ENCODE assay signal across 8 cellular contexts in genomic region chr13:26946675-26947342, GRCh38.
DNase-seq lines count a peak whose midpoint lies in the region; ATAC-seq, FAIRE-seq and TF ChIP-seq lines count a peak whose summit lies in the region.

No MANE protein-coding gene starts in this region.

- peak; percentile 94 for TF ChIP-seq CTCF in Loucy (conservative IDR thresholded peaks at IDR 0.05; ENCODE audit: low read length)
- TF ChIP-seq CTCF in endothelial cell of umbilical vein (IDR thresholded peaks at IDR 0.05; ENCODE audit: extremely low read depth in 1 of 2, insufficient read depth in 1 of 2, low read depth in 1 of 2, low read length in 2 of 2) = peak; percentile 34 to 52
- TF ChIP-seq CTCF in mesothelial cell of epicardium (IDR thresholded peaks at IDR 0.05; ENCODE audit: unreplicated experiment) = peak; percentile 25

- no peak overlapping the region for H3K4me3 Mint-ChIP-seq in activated naive CD4-positive, alpha-beta T cell treated with anti-CD3 and anti-CD28 coated beads for 36 hours
- H3K4me3 Mint-ChIP-seq in mesothelial cell of epicardium = no peak overlapping the region
- H3K4me3 Mint-ChIP-seq in activated naive CD4-positive, alpha-beta T cell treated with anti-CD3 and anti-CD28 coated beads, Interleukin-2, amount 10 ng/mL, durations not matched to agents 7 days and 5 days = no peak overlapping the region

- POLR2A ChIA-PET in endothelial cell of umbilical vein (lab: Charles Lee) = interaction anchor here (0.7 kb wide), 1 partner anchor 376 kb away, joined by 4 read pairs; no protein-coding TSS in a partner anchor

- FAIRE-seq in endothelial cell of umbilical vein (lab: Jason Lieb, UNC) = no peak

- H3K9ac ChIP-seq in Loucy (ENCODE audit: low read depth, low read length, poor library complexity, severe bottlenecking) = peak overlapping the region; percentile 10
- no peak overlapping the region for H3K9ac ChIP-seq in endothelial cell of umbilical vein (replicated peaks; ENCODE audit: extremely low read depth, insufficient read depth, low read length)

- dilution Hi-C loops in endothelial cell of umbilical vein (cut with MboI; ENCODE audit: extremely low pct_ligation_motif_present, low sequenced_read_pairs) = no loop called here

- no peak for TF ChIP-seq POLR2A in endothelial cell of umbilical vein (IDR thresholded peaks at IDR 0.05; ENCODE audit: low read depth, low read length)

- no peaks in the 10 kb centered on the region for H3K79me2 ChIP-seq in Loucy (ENCODE audit: insufficient read depth, low read length)
- H3K79me2 ChIP-seq in endothelial cell of umbilical vein (ENCODE audit: control insufficient read depth, insufficient read depth, low read length) = no peaks in the 10 kb centered on the region

- no peaks in the 10 kb centered on the region for H3K9me3 Mint-ChIP-seq in activated naive CD4-positive, alpha-beta T cell treated with anti-CD3 and anti-CD28 coated beads, Interleukin-2, amount 50 U/mL, for 72 hours
- H3K9me3 Mint-ChIP-seq in activated naive CD4-positive, alpha-beta T cell treated with anti-CD3 and anti-CD28 coated beads for 36 hours = no peaks in the 10 kb centered on the region
- H3K9me3 Mint-ChIP-seq in mesothelial cell of epicardium = no peaks in the 10 kb centered on the region
- H3K9me3 Mint-ChIP-seq in activated naive CD4-positive, alpha-beta T cell treated with anti-CD3 and anti-CD28 coated beads, Interleukin-2, amount 10 ng/mL, durations not matched to agents 7 days and 5 days = no peaks in the 10 kb centered on the region

- H3K4me2 ChIP-seq in Loucy (ENCODE audit: low read depth, low read length, poor library complexity, severe bottlenecking) = no peak overlapping the region
- no peak overlapping the region for H3K4me2 ChIP-seq in endothelial cell of umbilical vein (ENCODE audit: insufficient read depth, low read length)

- H3K27me3 ChIP-seq in Loucy (ENCODE audit: insufficient read depth, low read length, poor library complexity, severe bottlenecking) (no peaks in the 10 kb centered on the region), endothelial cell of umbilical vein (ENCODE audit: control insufficient read depth in 2 of 2, insufficient read depth in 2 of 2, low read length in 2 of 2) (peaks cover 10 to 12% of the 10 kb centered on the region in 2 experiments)

- no peaks in the 10 kb centered on the region for H3K36me3 Mint-ChIP-seq in activated naive CD4-positive, alpha-beta T cell treated with anti-CD3 and anti-CD28 coated beads, Interleukin-2, amount 50 U/mL, for 72 hours
- no peaks in the 10 kb centered on the region for H3K36me3 Mint-ChIP-seq in activated naive CD4-positive, alpha-beta T cell treated with anti-CD3 and anti-CD28 coated beads for 36 hours (ENCODE audit: low read depth)
- H3K36me3 Mint-ChIP-seq in mesothelial cell of epicardium = no peaks in the 10 kb centered on the region
- H3K36me3 Mint-ChIP-seq in activated naive CD4-positive, alpha-beta T cell treated with anti-CD3 and anti-CD28 coated beads, Interleukin-2, amount 10 ng/mL, durations not matched to agents 7 days and 5 days = no peaks in the 10 kb centered on the region

- CTCF ChIA-PET in activated naive CD4-positive, alpha-beta T cell treated with anti-CD3 and anti-CD28 coated beads for 36 hours (lab: Charles Lee) = interaction anchor here (0.6 to 3.4 kb wide), 18 partner anchors 8 to 533 kb away, joined by 3 to 16 read pairs (median 3); no protein-coding TSS in a partner anchor
- CTCF ChIA-PET in endothelial cell of umbilical vein (lab: Charles Lee) = interaction anchor here (0.6 to 3.0 kb wide), 26 partner anchors 9 to 1038 kb away, joined by 3 to 98 read pairs (median 5); no protein-coding TSS in a partner anchor
- CTCF ChIA-PET in activated naive CD4-positive, alpha-beta T cell treated with anti-CD3 and anti-CD28 coated beads, Interleukin-2, amount 10 ng/mL, durations not matched to agents 7 days and 5 days (lab: Charles Lee) = interaction anchor here (0.6 to 2.6 kb wide), 10 partner anchors 16 to 414 kb away, joined by 3 to 31 read pairs (median 4); no protein-coding TSS in a partner anchor

- H3K9me3 ChIP-seq in Loucy (ENCODE audit: insufficient read depth, low read depth, low read length) = no peaks in the 10 kb centered on the region
- no peaks in the 10 kb centered on the region for H3K9me3 ChIP-seq in endothelial cell of umbilical vein (replicated peaks; ENCODE audit: control insufficient read depth, insufficient read depth, low read length)

- H3K4me1 ChIP-seq in Loucy (ENCODE audit: insufficient read depth, low read length, poor library complexity, severe bottlenecking) (peaks cover 33% of the 10 kb centered on the region), endothelial cell of umbilical vein (ENCODE audit: control insufficient read depth, extremely low read depth, insufficient read depth, low read length) (no peaks in the 10 kb centered on the region)

- H3K9me2 ChIP-seq in Loucy (replicated peaks; ENCODE audit: low read depth, low read length) = no peaks in the 10 kb centered on the region

- no peaks in the 10 kb centered on the region for H3K27me3 Mint-ChIP-seq in activated naive CD4-positive, alpha-beta T cell treated with anti-CD3 and anti-CD28 coated beads for 36 hours (ENCODE audit: low read depth)
- H3K27me3 Mint-ChIP-seq in mesothelial cell of epicardium (ENCODE audit: low read depth) = peaks cover 42% of the 10 kb centered on the region
- H3K27me3 Mint-ChIP-seq in activated naive CD4-positive, alpha-beta T cell treated with anti-CD3 and anti-CD28 coated beads, Interleukin-2, amount 10 ng/mL, durations not matched to agents 7 days and 5 days = peaks cover 4% of the 10 kb centered on the region

- no peak for DNase-seq in activated naive CD4-positive, alpha-beta T cell treated with anti-CD3 and anti-CD28 coated beads, Interleukin-2, amount 50 U/mL, for 72 hours (ENCODE audit: low spot score in 2 of 2)
- DNase-seq in activated naive CD4-positive, alpha-beta T cell treated with anti-CD3 and anti-CD28 coated beads for 36 hours = no peak
- DNase-seq in OCI-M2 (lab: John Stamatoyannopoulos, UW; ENCODE audit: unreplicated experiment) (peak; percentile 6), endothelial cell of umbilical vein (ENCODE audit: low read depth, low spot score) (peak; percentile 39), mesothelial cell of epicardium (ENCODE audit: low spot score in 2 of 2, unreplicated experiment in 2 of 2) (no peak), ureter (ENCODE audit: low spot score) (no peak)
- no peak for DNase-seq in activated naive CD4-positive, alpha-beta T cell treated with anti-CD3 and anti-CD28 coated beads, Interleukin-2, amount 10 ng/mL, durations not matched to agents 7 days and 5 days

- no peak overlapping the region for H3K27ac Mint-ChIP-seq in activated naive CD4-positive, alpha-beta T cell treated with anti-CD3 and anti-CD28 coated beads, Interleukin-2, amount 50 U/mL, for 72 hours
- no peak overlapping the region for H3K27ac Mint-ChIP-seq in activated naive CD4-positive, alpha-beta T cell treated with anti-CD3 and anti-CD28 coated beads for 36 hours
- H3K27ac Mint-ChIP-seq in mesothelial cell of epicardium = no peak overlapping the region
- no peak overlapping the region for H3K27ac Mint-ChIP-seq in activated naive CD4-positive, alpha-beta T cell treated with anti-CD3 and anti-CD28 coated beads, Interleukin-2, amount 10 ng/mL, durations not matched to agents 7 days and 5 days

- H4K20me1 ChIP-seq in Loucy (ENCODE audit: insufficient read depth, low read length, poor library complexity, severe bottlenecking) = no peaks in the 10 kb centered on the region
- no peaks in the 10 kb centered on the region for H4K20me1 ChIP-seq in endothelial cell of umbilical vein (replicated peaks; ENCODE audit: control insufficient read depth, extremely low read depth, insufficient read depth, low read length)

- intact Hi-C loops in activated naive CD4-positive, alpha-beta T cell treated with anti-CD3 and anti-CD28 coated beads for 36 hours (cut with micrococcal nuclease) = loop anchor here (1.0 to 2.0 kb wide), 2 partner anchors 38 to 412 kb away; no protein-coding TSS in a partner anchor
- intact Hi-C loops in endothelial cell of umbilical vein (cut with micrococcal nuclease) = loop anchor here (1.0 to 5.0 kb wide), 3 partner anchors 38 to 412 kb away; no protein-coding TSS in a partner anchor

- H3K4me1 Mint-ChIP-seq in activated naive CD4-positive, alpha-beta T cell treated with anti-CD3 and anti-CD28 coated beads for 36 hours (ENCODE audit: low read depth) = no peaks in the 10 kb centered on the region
- peaks cover 3% of the 10 kb centered on the region for H3K4me1 Mint-ChIP-seq in mesothelial cell of epicardium
- H3K4me1 Mint-ChIP-seq in activated naive CD4-positive, alpha-beta T cell treated with anti-CD3 and anti-CD28 coated beads, Interleukin-2, amount 10 ng/mL, durations not matched to agents 7 days and 5 days = no peaks in the 10 kb centered on the region

- no peaks in the 10 kb centered on the region for H3K36me3 ChIP-seq in Loucy (ENCODE audit: insufficient read depth, low read length)
- H3K36me3 ChIP-seq in endothelial cell of umbilical vein (ENCODE audit: control insufficient read depth in 2 of 2, extremely low read depth in 1 of 2, insufficient read depth in 2 of 2, low read length in 2 of 2) = no peaks in the 10 kb centered on the region

- H3K27ac ChIP-seq in endothelial cell of umbilical vein (ENCODE audit: insufficient read depth, low read depth, low read length) = no peak overlapping the region

- ATAC-seq in activated naive CD4-positive, alpha-beta T cell treated with anti-CD3 and anti-CD28 coated beads, Interleukin-2, amount 50 U/mL, for 72 hours = peak; percentile 61 to 79

- H3K9me1 ChIP-seq in endothelial cell of umbilical vein (replicated peaks; ENCODE audit: control insufficient read depth, extremely low read depth, insufficient read depth, low read length) = no peaks in the 10 kb centered on the region

- no TSS peak for BruUV-seq in endothelial cell of umbilical vein (replicated peaks; lab: Mats Ljungman, UMichigan)

- no peaks in the 10 kb centered on the region for H3F3A ChIP-seq in Loucy (ENCODE audit: low read depth)

- H3K4me3 ChIP-seq in Loucy (ENCODE audit: low read length, poor library complexity, severe bottlenecking) (no peak overlapping the region), endothelial cell of umbilical vein (replicated peaks in 1 of 3; ENCODE audit: insufficient read depth in 1 of 3, low read depth in 1 of 3, low read length in 3 of 3) (no peak overlapping the region)

- H2AFZ ChIP-seq in Loucy (ENCODE audit: low read length) (peak overlapping the region; percentile 73; the same call in 1 of the 2 replicates), endothelial cell of umbilical vein (ENCODE audit: low read depth, low read length) (no peak overlapping the region)

TF ChIP-seq in endothelial cell of umbilical vein, 7 proteins besides CTCF, POLR2A, EP300 and RAD21 (continues in another document):
- no peak for TF ChIP-seq MYC (IDR thresholded peaks at IDR 0.05; ENCODE audit: low read depth, low read length)
- no peak for TF ChIP-seq GATA2 (IDR thresholded peaks at IDR 0.05; ENCODE audit: insufficient read depth, insufficient read length, low read depth, low read length)
- TF ChIP-seq FOS (IDR thresholded peaks at IDR 0.05; ENCODE audit: borderline replicate concordance, insufficient read depth, low read length) = no peak
- TF ChIP-seq EZH2 (IDR thresholded peaks at IDR 0.05; ENCODE audit: borderline replicate concordance, low read depth, low read length, severe bottlenecking) = no peak
- no peak for TF ChIP-seq POLR2AphosphoS5 (IDR thresholded peaks at IDR 0.05; ENCODE audit: insufficient read depth, low read depth, low read length)

Comparison
In these comparisons a context has a peak if more than half of its experiments do, and no peak if none do; other contexts are left out.
1. DNase-seq: peak in OCI-M2 (single experiment) and endothelial cell of umbilical vein (single experiment); none in activated naive CD4-positive, alpha-beta T cell treated with anti-CD3 and anti-CD28 coated beads, Interleukin-2, amount 50 U/mL, for 72 hours (0 of 2), activated naive CD4-positive, alpha-beta T cell treated with anti-CD3 and anti-CD28 coated beads for 36 hours (single experiment), mesothelial cell of epicardium (0 of 2), activated naive CD4-positive, alpha-beta T cell treated with anti-CD3 and anti-CD28 coated beads, Interleukin-2, amount 10 ng/mL, durations not matched to agents 7 days and 5 days (single experiment) and ureter (single experiment).
2. CTCF ChIP-seq: peak in every context shown above with its lines; median percentile 94 in Loucy; 43 in endothelial cell of umbilical vein; 25 in mesothelial cell of epicardium.